In the genomic region with DNA sequence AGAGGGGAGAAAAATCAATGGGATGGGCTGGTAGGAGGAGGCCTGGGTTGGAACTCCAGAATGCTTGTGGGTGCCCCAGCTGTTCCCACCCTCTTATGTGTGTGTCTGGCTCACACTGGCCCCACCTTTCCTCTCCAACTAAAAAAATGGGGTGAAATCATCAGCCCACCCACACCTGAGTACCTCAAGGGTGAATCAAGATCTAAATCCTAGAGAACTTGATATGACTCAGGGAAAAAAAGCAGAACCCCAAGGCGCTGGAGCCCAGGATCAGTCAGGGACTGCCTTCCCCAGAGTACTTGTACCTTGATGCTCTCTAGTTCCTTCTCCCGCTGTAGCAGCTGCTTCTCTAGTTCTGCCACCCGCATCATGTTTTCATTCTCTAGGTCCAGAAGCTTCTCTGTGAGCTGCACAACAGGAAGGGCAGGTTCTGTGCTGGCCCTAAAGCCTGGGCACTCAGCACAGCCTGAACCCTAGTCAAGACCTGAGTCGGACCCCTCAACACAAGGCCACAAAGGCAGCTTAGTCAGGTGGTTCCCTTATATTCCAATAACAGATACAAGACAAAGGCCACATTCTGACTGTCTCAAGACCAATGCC, we compare ENCODE assay signal across 17 cellular contexts. TPM values are rescaled to one million over a fixed set of nuclear protein-coding genes. Genes with fewer than 3 reads are reported as not detected.
"Had no signal": no experiment of that assay in that cellular context is flagged by ENCODE, and none has a peak within 500 bp of the region (broad histone marks: within the 10 kb centered on the region; RNA-seq: fewer than 3 reads in every experiment).

No MANE protein-coding gene starts in this region.

- H3K9me3 ChIP-seq: lower lobe of right lung, SK-N-SH, suprapubic skin had no signal

- H3K9me2 ChIP-seq: SK-N-SH had no signal

- H3K4me1 Mint-ChIP-seq: endodermal cell had no signal

- H3K27ac Mint-ChIP-seq: activated T-cell treated with anti-CD3 and anti-CD28 coated beads, Interleukin-2, amount 50 U/mL, for 72 hours; endodermal cell had no signal

- H3K27me3 Mint-ChIP-seq: naive B cell had no signal

- H3K27ac ChIP-seq: lower lobe of right lung, suprapubic skin had no signal

- H3K27me3 ChIP-seq: suprapubic skin had no signal

- H3K9ac ChIP-seq: SK-N-SH had no signal

- ATAC-seq: activated T-cell treated with anti-CD3 and anti-CD28 coated beads, Interleukin-2, amount 50 U/mL, for 72 hours; esophagus mucosa; left cardiac atrium; lower lobe of right lung had no signal

- H3K4me3 Mint-ChIP-seq: activated T-cell treated with anti-CD3 and anti-CD28 coated beads, Interleukin-2, amount 50 U/mL, for 72 hours; endodermal cell; immature natural killer cell; naive B cell had no signal

- DNase-seq: activated CD4-positive, alpha-beta T cell treated with anti-CD3 and anti-CD28 coated beads, Interleukin-2, amount 50 U/mL, for 4 hours; activated CD4-positive, CD25-positive, alpha-beta regulatory T cell treated with anti-CD3 and anti-CD28 coated beads, Interleukin-2, amount 50 U/mL, for 72 hours; activated naive CD4-positive, alpha-beta T cell treated with Interleukin-2 at 50 U/mL for 16 hours; activated T-cell treated with anti-CD3 and anti-CD28 coated beads, Interleukin-2, amount 50 U/mL, for 72 hours; dermis blood vessel endothelial cell; endodermal cell; glutamatergic neuron; immature natural killer cell; left cardiac atrium; lower lobe of right lung; naive B cell; posterior cingulate gyrus; SK-N-SH; small intestine; T-helper 2 cell had no signal

- FAIRE-seq: small intestine had no signal

- H3K4me2 ChIP-seq: SK-N-SH had no signal

- H3K9me3 Mint-ChIP-seq: activated T-cell treated with anti-CD3 and anti-CD28 coated beads, Interleukin-2, amount 50 U/mL, for 72 hours; endodermal cell; immature natural killer cell; naive B cell had no signal

- H3K4me3 ChIP-seq: lower lobe of right lung, suprapubic skin had no signal

RNA-seq across cellular contexts. Expression of a gene that starts 47.6 kb away (rescaled TPM):
- polyA plus RNA-seq: immature natural killer cell had no signal
